ENCODE assay signal across 2 cellular contexts in the genomic region with DNA sequence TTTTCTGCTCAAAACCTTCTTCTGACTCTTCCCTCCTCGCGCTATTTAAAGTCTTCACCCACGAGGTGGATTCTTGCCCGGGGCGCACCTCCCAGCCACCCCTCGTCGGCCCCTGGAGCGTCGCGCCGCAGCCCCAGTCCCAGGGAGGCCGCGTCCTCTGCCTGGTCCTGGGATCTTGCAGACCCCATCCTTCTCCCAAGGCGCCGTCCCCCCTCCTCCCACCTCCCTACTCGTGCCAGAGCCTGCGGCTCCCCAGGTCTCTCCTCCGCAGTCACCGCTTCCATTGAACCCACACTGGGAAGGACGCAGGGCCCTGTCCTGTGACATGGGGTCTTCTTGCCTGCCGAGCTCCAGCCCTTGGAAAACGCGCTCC.
TF ChIP-seq lines count a peak whose summit lies in the region.

No MANE protein-coding gene starts in this region.

TF ChIP-seq in HCT116, 20 proteins besides CTCF, POLR2A, EP300 and RAD21:
- TF ChIP-seq EGR1 (IDR thresholded peaks at IDR 0.05; ENCODE audit: low read depth) (no peak), FOSL1 (IDR thresholded peaks at IDR 0.05; ENCODE audit: low read depth) (no peak), ZFX (IDR thresholded peaks at IDR 0.05) (no peak; the same call in 1 of the 2 replicates), POLR2AphosphoS5 (IDR thresholded peaks at IDR 0.05; ENCODE audit: low read depth, low read length) (no peak), YY1 (IDR thresholded peaks at IDR 0.05; ENCODE audit: extremely low read depth, insufficient replicate concordance, low read depth, low read length) (no peak), JUND (IDR thresholded peaks at IDR 0.05) (no peak), SIN3A (IDR thresholded peaks at IDR 0.05; ENCODE audit: low read depth) (no peak), SP1 (IDR thresholded peaks at IDR 0.05; ENCODE audit: low read depth) (no peak), TCF7L2 (IDR thresholded peaks at IDR 0.05; ENCODE audit: borderline replicate concordance, extremely low read depth, insufficient read depth, insufficient read length) (no peak), ZNF274 (IDR thresholded peaks at IDR 0.05; ENCODE audit: low read depth, low read length) (no peak), CBX3 (IDR thresholded peaks at IDR 0.05; ENCODE audit: low read depth) (no peak), EZH2 (IDR thresholded peaks at IDR 0.05) (no peak)
- TF ChIP-seq, protein P1, sequence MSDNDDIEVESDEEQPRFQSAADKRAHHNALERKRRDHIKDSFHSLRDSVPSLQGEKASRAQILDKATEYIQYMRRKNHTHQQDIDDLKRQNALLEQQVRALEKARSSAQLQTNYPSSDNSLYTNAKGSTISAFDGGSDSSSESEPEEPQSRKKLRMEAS (IDR thresholded peaks at IDR 0.05): no peak
- TF ChIP-seq, protein P2, sequence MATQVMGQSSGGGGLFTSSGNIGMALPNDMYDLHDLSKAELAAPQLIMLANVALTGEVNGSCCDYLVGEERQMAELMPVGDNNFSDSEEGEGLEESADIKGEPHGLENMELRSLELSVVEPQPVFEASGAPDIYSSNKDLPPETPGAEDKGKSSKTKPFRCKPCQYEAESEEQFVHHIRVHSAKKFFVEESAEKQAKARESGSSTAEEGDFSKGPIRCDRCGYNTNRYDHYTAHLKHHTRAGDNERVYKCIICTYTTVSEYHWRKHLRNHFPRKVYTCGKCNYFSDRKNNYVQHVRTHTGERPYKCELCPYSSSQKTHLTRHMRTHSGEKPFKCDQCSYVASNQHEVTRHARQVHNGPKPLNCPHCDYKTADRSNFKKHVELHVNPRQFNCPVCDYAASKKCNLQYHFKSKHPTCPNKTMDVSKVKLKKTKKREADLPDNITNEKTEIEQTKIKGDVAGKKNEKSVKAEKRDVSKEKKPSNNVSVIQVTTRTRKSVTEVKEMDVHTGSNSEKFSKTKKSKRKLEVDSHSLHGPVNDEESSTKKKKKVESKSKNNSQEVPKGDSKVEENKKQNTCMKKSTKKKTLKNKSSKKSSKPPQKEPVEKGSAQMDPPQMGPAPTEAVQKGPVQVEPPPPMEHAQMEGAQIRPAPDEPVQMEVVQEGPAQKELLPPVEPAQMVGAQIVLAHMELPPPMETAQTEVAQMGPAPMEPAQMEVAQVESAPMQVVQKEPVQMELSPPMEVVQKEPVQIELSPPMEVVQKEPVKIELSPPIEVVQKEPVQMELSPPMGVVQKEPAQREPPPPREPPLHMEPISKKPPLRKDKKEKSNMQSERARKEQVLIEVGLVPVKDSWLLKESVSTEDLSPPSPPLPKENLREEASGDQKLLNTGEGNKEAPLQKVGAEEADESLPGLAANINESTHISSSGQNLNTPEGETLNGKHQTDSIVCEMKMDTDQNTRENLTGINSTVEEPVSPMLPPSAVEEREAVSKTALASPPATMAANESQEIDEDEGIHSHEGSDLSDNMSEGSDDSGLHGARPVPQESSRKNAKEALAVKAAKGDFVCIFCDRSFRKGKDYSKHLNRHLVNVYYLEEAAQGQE (IDR thresholded peaks at IDR 0.05; ENCODE audit: low read depth): no peak

TF ChIP-seq in endothelial cell of umbilical vein, 7 proteins besides CTCF, POLR2A, EP300 and RAD21:
- TF ChIP-seq GATA2 (IDR thresholded peaks at IDR 0.05; ENCODE audit: insufficient read depth, insufficient read length, low read depth, low read length) (no peak), JUN (IDR thresholded peaks at IDR 0.05; ENCODE audit: borderline replicate concordance, insufficient read depth, insufficient read length, low read depth) (no peak), EZH2 (IDR thresholded peaks at IDR 0.05; ENCODE audit: borderline replicate concordance, low read depth, low read length, severe bottlenecking) (no peak), POLR2AphosphoS5 (IDR thresholded peaks at IDR 0.05; ENCODE audit: insufficient read depth, low read depth, low read length) (no peak), FOS (IDR thresholded peaks at IDR 0.05; ENCODE audit: borderline replicate concordance, insufficient read depth, low read length) (no peak), MYC (IDR thresholded peaks at IDR 0.05; ENCODE audit: low read depth, low read length) (no peak)
- TF ChIP-seq, protein P1 (IDR thresholded peaks at IDR 0.05; ENCODE audit: insufficient read depth, insufficient read length): no peak
